Comparison of ENCODE assay signal across 8 cellular contexts in the genomic region with DNA sequence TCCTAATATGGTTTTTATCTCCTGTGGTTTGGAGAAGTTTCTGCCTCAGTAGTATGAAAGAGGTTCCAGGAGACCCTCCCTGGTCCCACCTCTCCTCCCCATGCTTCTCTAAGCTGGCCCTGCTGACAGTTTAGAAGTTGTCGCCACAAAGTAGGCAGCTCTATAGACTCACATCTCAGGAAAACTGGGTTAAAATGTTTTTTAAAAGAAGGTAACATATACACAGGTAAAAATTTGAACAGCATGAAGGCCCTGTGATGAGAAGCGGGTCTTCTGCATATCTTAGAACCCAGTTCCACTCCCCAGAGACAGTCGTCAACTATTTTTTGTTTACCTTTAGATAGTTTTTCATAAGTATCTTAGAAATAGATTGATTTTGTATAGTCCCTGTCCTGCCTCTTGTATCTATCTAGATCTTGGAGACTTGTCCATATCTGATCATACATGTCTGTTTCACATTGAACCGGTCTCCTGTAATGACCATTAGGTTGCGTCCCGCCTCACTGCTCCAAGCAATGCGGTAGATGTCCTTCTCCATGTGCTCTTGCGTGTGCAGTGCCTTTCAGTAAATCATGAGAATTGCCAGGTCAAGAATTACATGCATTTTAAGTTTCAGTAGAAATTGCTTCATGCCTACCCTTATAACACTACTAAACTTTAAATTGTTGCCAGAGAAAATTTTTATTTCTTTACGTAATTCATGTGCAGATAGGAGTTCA. TPM values are rescaled to one million over a fixed set of nuclear protein-coding genes. Genes with fewer than 3 reads are reported as not detected.
DNase-seq lines count a peak whose midpoint lies in the region; ATAC-seq and TF ChIP-seq lines count a peak whose summit lies in the region.

No MANE protein-coding gene starts in this region.

- H3K4me3 Mint-ChIP-seq in activated T-helper 17 cell treated with anti-CD3 and anti-CD28 coated beads, Interleukin-2, amount 50 U/mL, for 72 hours: peak overlapping the region; percentile 97

- no peak overlapping the region for H2AFZ ChIP-seq in SK-N-SH (ENCODE audit: low read depth)

- ATAC-seq in SK-N-SH treated with all-trans-retinoic acid at 6 μM for 48 hours (no peak), right cardiac atrium (no peak), HG03135 (IDR thresholded peaks at IDR 0.05; ENCODE audit: unreplicated experiment) (no peak)
- no peak for ATAC-seq in activated T-helper 17 cell treated with anti-CD3 and anti-CD28 coated beads, Interleukin-2, amount 50 U/mL, for 72 hours (replicated peaks)

- TF ChIP-seq POLR2A in spleen (IDR thresholded peaks at IDR 0.05): no peak

- TF ChIP-seq RAD21 in SK-N-SH (IDR thresholded peaks at IDR 0.05; ENCODE audit: low read length): no peak

- peaks cover 20% of the 10 kb centered on the region for H4K20me1 ChIP-seq in SK-N-SH (ENCODE audit: insufficient read depth)

- H3K9me3 ChIP-seq in SK-N-SH (no peaks in the 10 kb centered on the region), right cardiac atrium (ENCODE audit: control insufficient read depth, low read length) (no peaks in the 10 kb centered on the region), spleen (no peaks in the 10 kb centered on the region)

- peak overlapping the region; percentile 96 for H3K9ac ChIP-seq in SK-N-SH

- H3K4me2 ChIP-seq in SK-N-SH: peak overlapping the region; percentile 82

- TF ChIP-seq EP300 in SK-N-SH (IDR thresholded peaks at IDR 0.05; ENCODE audit: borderline replicate concordance in 1 of 2, low read depth in 1 of 2, low read length in 1 of 2): no peak

- peaks cover 50% of the 10 kb centered on the region for H3F3A ChIP-seq in SK-N-SH (replicated peaks; ENCODE audit: insufficient read depth)

- no peaks in the 10 kb centered on the region for H3K27me3 Mint-ChIP-seq in activated T-helper 17 cell treated with anti-CD3 and anti-CD28 coated beads, Interleukin-2, amount 50 U/mL, for 72 hours

- TF ChIP-seq CTCF in SK-N-SH (IDR thresholded peaks at IDR 0.05) (no peak), spleen (IDR thresholded peaks at IDR 0.05 in 8 of 11, conservative IDR thresholded peaks at IDR 0.05 in 3 of 11) (no peak)

- H3K36me3 ChIP-seq in SK-N-SH (replicated peaks in 1 of 2; ENCODE audit: control insufficient read depth in 1 of 2, insufficient read depth in 2 of 2, low read length in 1 of 2): peaks cover 0 to 4% of the 10 kb centered on the region in 2 experiments
- peaks cover 0 to 1% (median 0%) of the 10 kb centered on the region in 6 donors for H3K36me3 ChIP-seq in spleen

- H3K27ac Mint-ChIP-seq in activated T-helper 17 cell treated with anti-CD3 and anti-CD28 coated beads, Interleukin-2, amount 50 U/mL, for 72 hours: peak overlapping the region; percentile 96

- H3K27ac ChIP-seq in SK-N-SH (ENCODE audit: low read depth in 2 of 2, low read length in 1 of 2) (peak overlapping the region; percentile 84 to 90), right cardiac atrium (ENCODE audit: low read length) (peak overlapping the region; percentile 74), spleen (peak overlapping the region; percentile 15 to 95 (median 91))

- no peak for DNase-seq in SK-N-SH
- no peak for DNase-seq in right cardiac atrium
- no peak for DNase-seq in spleen
- no peak for DNase-seq in central memory CD4-positive, alpha-beta T cell
- no peak for DNase-seq in anterior cingulate cortex (lab: John Stamatoyannopoulos, UW)

- CTCF ChIA-PET in SK-N-SH (lab: Yijun Ruan, JAX): interaction anchor here (0.9 to 2.4 kb wide), 7 partner anchors 9 to 193 kb away, joined by 3 to 12 read pairs (median 4); no protein-coding TSS in a partner anchor

- H3K9me2 ChIP-seq in SK-N-SH: no peaks in the 10 kb centered on the region

- peaks cover 85% of the 10 kb centered on the region for H3K36me3 Mint-ChIP-seq in activated T-helper 17 cell treated with anti-CD3 and anti-CD28 coated beads, Interleukin-2, amount 50 U/mL, for 72 hours (ENCODE audit: low read depth)

- H3K4me1 ChIP-seq in SK-N-SH (ENCODE audit: control insufficient read depth in 1 of 2, insufficient read depth in 2 of 2, low read depth in 1 of 2, low read length in 1 of 2) (peaks cover 44 to 65% of the 10 kb centered on the region in 2 experiments), right cardiac atrium (ENCODE audit: control insufficient read depth, insufficient read depth, low read length) (peaks cover 26% of the 10 kb centered on the region), spleen (peaks cover 61 to 89% (median 82%) of the 10 kb centered on the region in 6 donors)

- WGBS in SK-N-SH (ENCODE audit: low lambda C conversion rate): 62% methylated on average over 9 of the region's 9 CpGs
- 56% methylated on average over 9 of the region's 9 CpGs for WGBS in right cardiac atrium
- WGBS in spleen, 5 donors: 76 to 84% (median 83%) methylated on average over 9 of the region's 9 CpGs

- H3K27me3 ChIP-seq in SK-N-SH (ENCODE audit: insufficient read depth) (no peaks in the 10 kb centered on the region), right cardiac atrium (ENCODE audit: control insufficient read depth, insufficient read depth) (no peaks in the 10 kb centered on the region), spleen (replicated peaks in 1 of 7) (peaks cover 0 to 29% (median 0%) of the 10 kb centered on the region in 7 donors)

- intact Hi-C loops in right cardiac atrium (cut with DNase I): no loop called here
- intact Hi-C loops in spleen (cut with DNase I; ENCODE audit: low total_unique reads): loop anchor here (5.0 kb wide), 1 partner anchor 193 kb away; no protein-coding TSS in a partner anchor

- H3K9me3 Mint-ChIP-seq in activated T-helper 17 cell treated with anti-CD3 and anti-CD28 coated beads, Interleukin-2, amount 50 U/mL, for 72 hours: no peaks in the 10 kb centered on the region

- H3K4me1 Mint-ChIP-seq in activated T-helper 17 cell treated with anti-CD3 and anti-CD28 coated beads, Interleukin-2, amount 50 U/mL, for 72 hours: peaks cover 53% of the 10 kb centered on the region

- H3K79me2 ChIP-seq in SK-N-SH (ENCODE audit: insufficient read depth): peaks cover 83% of the 10 kb centered on the region

- peak overlapping the region; percentile 75 to 84; a peak in 3 of 4 replicates for H3K4me3 ChIP-seq in SK-N-SH (ENCODE audit: low read depth in 2 of 2, low read length in 1 of 2)
- peak overlapping the region; percentile 67 for H3K4me3 ChIP-seq in right cardiac atrium (ENCODE audit: low read length)
- H3K4me3 ChIP-seq in spleen: peak overlapping the region; percentile 46 to 75 (median 66)

- POLR2A ChIA-PET in SK-N-SH (lab: Yijun Ruan, JAX): no interaction called here

TF ChIP-seq in SK-N-SH treated with all-trans-retinoic acid at 6 μM for 48 hours, 23 proteins besides CTCF, POLR2A, EP300 and RAD21:
- TF ChIP-seq ZNF8 (CRISPR knock-in tag; IDR thresholded peaks at IDR 0.05) (no peak), CSRNP3 (CRISPR knock-in tag; IDR thresholded peaks at IDR 0.05) (no peak), ZNF565 (CRISPR knock-in tag; conservative IDR thresholded peaks at IDR 0.05; ENCODE audit: low read depth) (no peak), ZNF70 (CRISPR knock-in tag; IDR thresholded peaks at IDR 0.05) (no peak), SNAI2 (CRISPR knock-in tag; IDR thresholded peaks at IDR 0.05) (no peak), CSDC2 (CRISPR knock-in tag; IDR thresholded peaks at IDR 0.05) (no peak), TOX (CRISPR knock-in tag; IDR thresholded peaks at IDR 0.05; ENCODE audit: borderline replicate concordance) (no peak), PATZ1 (CRISPR knock-in tag; IDR thresholded peaks at IDR 0.05; ENCODE audit: borderline replicate concordance) (no peak), ZFP30 (CRISPR knock-in tag; IDR thresholded peaks at IDR 0.05) (no peak), GLIS3 (CRISPR knock-in tag; IDR thresholded peaks at IDR 0.05) (no peak), RARB (CRISPR knock-in tag; IDR thresholded peaks at IDR 0.05) (no peak), ARNTL (CRISPR knock-in tag; IDR thresholded peaks at IDR 0.05; ENCODE audit: borderline replicate concordance, low read depth) (no peak)

RNA-seq across cellular contexts. Expression of gene DUSP5, which starts 2.2 kb away (rescaled TPM):
- 38.2 and 52.0 TPM in 2 replicates for polyA plus RNA-seq in SK-N-SH (2012; rRNA removed)
- 32.6 and 37.1 TPM in 2 replicates for polyA plus RNA-seq in SK-N-SH (2012; cell fraction: cytosol; rRNA removed)
- 60.7 and 85.8 TPM in 2 replicates for polyA plus RNA-seq in SK-N-SH (2012; cell fraction: nucleus; rRNA removed)
- total RNA-seq in activated T-helper 17 cell treated with anti-CD3 and anti-CD28 coated beads, Interleukin-2, amount 50 U/mL, for 72 hours: 100 to 1,000 TPM in 1 of 2 donors, 10 to 100 TPM in 1; 43.2 to 107 TPM
- total RNA-seq in right cardiac atrium: 10 to 100 TPM in 3 of 4 donors, 1 to 10 TPM in 1; 9.8 to 25.6 (median 18.7) TPM
- polyA plus RNA-seq in right cardiac atrium: 16.8 TPM
- 10 to 100 TPM; 17.2 to 71.8 (median 35.6) TPM for total RNA-seq in spleen
- 10 to 100 TPM in 2 of 3 donors, 1 to 10 TPM in 1; 9.7 to 17.2 (median 15.7) TPM for polyA plus RNA-seq in spleen
